22 cellular contexts compared by ENCODE assay signal in the genomic region with DNA sequence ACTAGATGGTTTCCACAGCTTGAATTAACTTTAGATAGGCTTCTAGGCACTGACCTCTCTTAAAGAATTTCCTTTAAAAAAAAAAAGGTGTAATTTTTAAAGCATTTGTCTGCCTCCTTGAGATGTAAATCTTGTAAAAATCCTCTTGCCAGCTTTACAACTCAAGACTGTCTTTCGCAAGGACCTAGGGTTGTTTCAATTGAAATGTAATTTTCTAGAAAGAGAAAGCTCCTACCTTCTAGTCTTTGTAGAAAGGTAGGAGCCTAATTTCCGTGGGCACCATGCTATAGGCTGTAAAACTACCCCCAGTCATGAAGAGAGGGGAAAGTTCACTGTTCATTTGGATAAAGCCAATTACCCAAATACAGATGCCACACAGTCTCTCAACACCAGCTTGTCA.
DNase-seq lines count a peak whose midpoint lies in the region; ATAC-seq, FAIRE-seq and TF ChIP-seq lines count a peak whose summit lies in the region.
"Had no signal": no experiment of that assay in that cellular context is flagged by ENCODE, and none has a peak within 500 bp of the region (broad histone marks: within the 10 kb centered on the region; RNA-seq: fewer than 3 reads in every experiment).

No MANE protein-coding gene starts in this region.

- DNase-seq in NCI-H82 (lab: John Stamatoyannopoulos, UW) = peak; percentile 46
- no peak for DNase-seq in NCI-H82 treated with DMSO at 0.1 percent for 48 hours (lab: John Stamatoyannopoulos, UW; ENCODE audit: unreplicated experiment)
- DNase-seq in GM12878 (ENCODE audit: low read depth, low spot score) = no peak
- no peak for DNase-seq in neural progenitor cell (ENCODE audit: low spot score)
- no peak for DNase-seq in Peyer's patch
- no peak for DNase-seq in H9
- DNase-seq: AML-193; Caco-2; CD4-positive, alpha-beta T cell; HFFc6; KBM-7 had no signal

- H3K27me3 ChIP-seq in GM12878 (replicated peaks in 1 of 2; ENCODE audit: control insufficient read depth in 2 of 2, insufficient read depth in 2 of 2, low read length in 1 of 2) (no peaks in the 10 kb centered on the region), neural progenitor cell (no peaks in the 10 kb centered on the region), Peyer's patch (no peaks in the 10 kb centered on the region), H9 (ENCODE audit: insufficient read depth, low read length) (no peaks in the 10 kb centered on the region)

- CTCF ChIA-PET in GM12878 (lab: Yijun Ruan, JAX) = interaction anchor here (0.7 to 4.2 kb wide), 4 partner anchors 13 to 724 kb away, joined by 3 to 20 read pairs (median 3); no protein-coding TSS in a partner anchor

- H3K27ac ChIP-seq in GM12878 (ENCODE audit: control insufficient read depth, insufficient read depth) (no peak overlapping the region), neural progenitor cell (no peak overlapping the region), Peyer's patch (no peak overlapping the region), H9 (ENCODE audit: insufficient read length, low read depth, low read length) (no peak overlapping the region)
- H3K27ac ChIP-seq: 22Rv1, A549, C4-2B had no signal

- no peak overlapping the region for H3K56ac ChIP-seq in H9 (ENCODE audit: insufficient read length, low read depth, low read length)

- H3K4me3 ChIP-seq in GM12878 (no peak overlapping the region), neural progenitor cell (no peak overlapping the region), Peyer's patch (no peak overlapping the region)
- H3K4me3 ChIP-seq: A549 had no signal

- H3K36me3 ChIP-seq in GM12878 (ENCODE audit: control insufficient read depth in 2 of 2, insufficient read depth in 2 of 2, low read length in 1 of 2) = no peaks in the 10 kb centered on the region
- H3K36me3 ChIP-seq in neural progenitor cell = no peaks in the 10 kb centered on the region
- no peaks in the 10 kb centered on the region for H3K36me3 ChIP-seq in Peyer's patch

- no peak overlapping the region for H4K91ac ChIP-seq in H9 (ENCODE audit: insufficient read length, low read depth, low read length)

- no peak overlapping the region for H3K4ac ChIP-seq in H9 (ENCODE audit: low read depth, low read length)

- no peak overlapping the region for H3K18ac ChIP-seq in H9 (ENCODE audit: insufficient read length, low read depth, low read length)

- H3K4me1 ChIP-seq in GM12878 (ENCODE audit: control insufficient read depth, insufficient read depth, low read length) (no peaks in the 10 kb centered on the region), neural progenitor cell (no peaks in the 10 kb centered on the region), Peyer's patch (no peaks in the 10 kb centered on the region), H9 (ENCODE audit: insufficient read depth, low read length) (peaks cover 5% of the 10 kb centered on the region)
- H3K4me1 ChIP-seq: A549, Caco-2 had no signal

- 18% methylated on average over 2 of the region's 2 CpGs for WGBS in GM12878 (ENCODE audit: insufficient coverage, insufficient replicate concordance, low lambda C conversion rate, missing lambda C conversion rate)
- no CpG with 5 or more reads among the region's 2 CpGs for WGBS in H9 (ENCODE audit: extremely low coverage, insufficient read length, low lambda C conversion rate)

- no peaks in the 10 kb centered on the region for H3K9me3 ChIP-seq in GM12878 (replicated peaks; ENCODE audit: control insufficient read depth, insufficient read depth, low read length)
- no peaks in the 10 kb centered on the region for H3K9me3 ChIP-seq in neural progenitor cell (ENCODE audit: low read depth)
- no peaks in the 10 kb centered on the region for H3K9me3 ChIP-seq in Peyer's patch
- no peaks in the 10 kb centered on the region for H3K9me3 ChIP-seq in H9 (ENCODE audit: control insufficient read depth, low read depth, low read length)
- H3K9me3 ChIP-seq: A549 had no signal

- FAIRE-seq in GM12878 (lab: Jason Lieb, UNC) = no peak
- FAIRE-seq: A549, D721Med, G401.6, H54, HepG2, HTR-8/SVneo had no signal

- in situ Hi-C loops in GM12878 (cut with MboI) = no loop called here

- H3K79me2 ChIP-seq in GM12878 (ENCODE audit: control insufficient read depth, insufficient read depth, low read length) = no peaks in the 10 kb centered on the region
- no peaks in the 10 kb centered on the region for H3K79me2 ChIP-seq in neural progenitor cell (ENCODE audit: low read depth)
- no peaks in the 10 kb centered on the region for H3K79me2 ChIP-seq in H9 (ENCODE audit: insufficient read depth, low read length)

- H3K79me1 ChIP-seq in H9 (ENCODE audit: insufficient read depth, low read depth, low read length, poor library complexity, severe bottlenecking) = no peaks in the 10 kb centered on the region

- H4K5ac ChIP-seq in H9 (ENCODE audit: insufficient read length, low read depth, low read length) = no peak overlapping the region

- SMC1A ChIA-PET in GM12878 (lab: Charles Lee; ENCODE audit: uncharacterized antibody, unreplicated experiment) = interaction anchor here (0.6 to 4.2 kb wide), 6 partner anchors 12 to 118 kb away, joined by 3 to 44 read pairs (median 4); no protein-coding TSS in a partner anchor

- no peak overlapping the region for H2BK12ac ChIP-seq in H9 (ENCODE audit: insufficient read length, low read depth, low read length)

- H3K23me2 ChIP-seq in H9 (ENCODE audit: insufficient read length, low read depth, low read length, poor library complexity, severe bottlenecking) = no peaks in the 10 kb centered on the region

- POLR2A ChIA-PET in GM12878 (lab: Charles Lee) = no interaction called here

- H4K20me1 ChIP-seq in GM12878 (ENCODE audit: control insufficient read depth, insufficient read depth) (no peaks in the 10 kb centered on the region), neural progenitor cell (ENCODE audit: low read depth) (no peaks in the 10 kb centered on the region), H9 (ENCODE audit: control insufficient read depth, insufficient read depth, insufficient read length) (no peaks in the 10 kb centered on the region)

- no peak overlapping the region for H3K4me2 ChIP-seq in GM12878 (ENCODE audit: control insufficient read depth, insufficient read depth)
- no peak overlapping the region for H3K4me2 ChIP-seq in neural progenitor cell
- H3K4me2 ChIP-seq in H9 (ENCODE audit: insufficient read depth, insufficient read length, low read length) = no peak overlapping the region
- H3K4me2 ChIP-seq: A549 had no signal

- RAD21 ChIA-PET in GM12878 (lab: Charles Lee; ENCODE audit: unreplicated experiment) = interaction anchor here (1.0 to 3.3 kb wide), 2 partner anchors 12 to 513 kb away, joined by 3 to 16 read pairs; partner anchors contain the start of gene WASL

- no TSS peak for BruUV-seq in GM12878 (replicated peaks; lab: Mats Ljungman, UMichigan)

- no peak overlapping the region for H2AK5ac ChIP-seq in H9 (ENCODE audit: insufficient read length, low read length)

- H3F3A ChIP-seq in neural progenitor cell (ENCODE audit: low read depth) = no peaks in the 10 kb centered on the region

- H3T11ph ChIP-seq in H9 (ENCODE audit: low read length) = no peak overlapping the region

- no peak overlapping the region for H2BK20ac ChIP-seq in H9 (ENCODE audit: low read depth, low read length, poor library complexity, severe bottlenecking)

- TF ChIP-seq POLR2A in GM12878 (IDR thresholded peaks at IDR 0.05; ENCODE audit: low read depth, low read length) (no peak), Peyer's patch (IDR thresholded peaks at IDR 0.05) (no peak)

- H3K9me3 Mint-ChIP-seq in neural progenitor cell (no peaks in the 10 kb centered on the region), H9 (no peaks in the 10 kb centered on the region)
- H3K9me3 Mint-ChIP-seq: CD4-positive, alpha-beta T cell had no signal

- H3K27me3 Mint-ChIP-seq in neural progenitor cell (ENCODE audit: insufficient read depth, low read depth) (no peaks in the 10 kb centered on the region), H9 (ENCODE audit: low read depth) (peaks cover 9% of the 10 kb centered on the region)
- H3K27me3 Mint-ChIP-seq: CD4-positive, alpha-beta T cell; IgD-negative memory B cell had no signal

- H3K36me3 Mint-ChIP-seq in neural progenitor cell (no peaks in the 10 kb centered on the region), H9 (ENCODE audit: insufficient read depth in 1 of 3, low read depth in 3 of 3) (no peaks in the 10 kb centered on the region)

- H3K4me3 Mint-ChIP-seq in neural progenitor cell (no peak overlapping the region), H9 (no peak overlapping the region)
- H3K4me3 Mint-ChIP-seq: CD4-positive, alpha-beta T cell; HFFc6; IgD-negative memory B cell had no signal

- H3K27ac Mint-ChIP-seq in neural progenitor cell = no peak overlapping the region
- H3K27ac Mint-ChIP-seq in H9 = no peak overlapping the region
- H3K27ac Mint-ChIP-seq: CD4-positive, alpha-beta T cell; HFFc6; IgD-negative memory B cell had no signal

- no peak for TF ChIP-seq EP300 in GM12878 (IDR thresholded peaks at IDR 0.05; ENCODE audit: borderline replicate concordance in 1 of 2, control insufficient read depth in 1 of 2, low read depth in 2 of 2, low read length in 2 of 2)

- ATAC-seq in GM12878 (no peak), HG03521 (IDR thresholded peaks at IDR 0.05; ENCODE audit: unreplicated experiment) (no peak)
- ATAC-seq: A549, HCT116, HepG2 had no signal

- H2BK120ac ChIP-seq in H9 (ENCODE audit: low read depth, low read length, poor library complexity, severe bottlenecking) = no peak overlapping the region

- intact Hi-C loops in GM12878 (cut with micrococcal nuclease; ENCODE audit: unreplicated experiment) = no loop called here

- H3K9ac ChIP-seq in GM12878 (ENCODE audit: control insufficient read depth, insufficient read depth, low read length) = no peak overlapping the region
- H3K9ac ChIP-seq in neural progenitor cell = no peak overlapping the region
- no peak overlapping the region for H3K9ac ChIP-seq in H9 (ENCODE audit: extremely low read depth, insufficient read length, low read length)

- peaks cover 7% of the 10 kb centered on the region for H3K4me1 Mint-ChIP-seq in neural progenitor cell
- peaks cover 34 to 40% of the 10 kb centered on the region in 2 experiments for H3K4me1 Mint-ChIP-seq in H9
- H3K4me1 Mint-ChIP-seq: IgD-negative memory B cell had no signal

- H3K23ac ChIP-seq in H9 (ENCODE audit: insufficient read length, low read depth, low read length) = no peak overlapping the region

- peak overlapping the region; percentile 10; the same call in 1 of the 2 replicates for H2AFZ ChIP-seq in GM12878 (ENCODE audit: control insufficient read depth, low read depth, low read length)
- peak overlapping the region; percentile 40 for H2AFZ ChIP-seq in neural progenitor cell (replicated peaks)
- no peak overlapping the region for H2AFZ ChIP-seq in H9 (ENCODE audit: low read length)

- H2BK5ac ChIP-seq in H9 (ENCODE audit: insufficient read length, low read length) = no peak overlapping the region

- no peak for TF ChIP-seq CTCF in GM12878 (IDR thresholded peaks at IDR 0.05 in 2 of 3, conservative IDR thresholded peaks at IDR 0.05 in 1 of 3; ENCODE audit: control insufficient read depth in 2 of 3, extremely low read depth in 1 of 3, insufficient read depth in 1 of 3, low read depth in 3 of 3, low read length in 3 of 3)
- no peak for TF ChIP-seq CTCF in neural progenitor cell (IDR thresholded peaks at IDR 0.05)
- no peak for TF ChIP-seq CTCF in Peyer's patch (IDR thresholded peaks at IDR 0.05)
- no peak for TF ChIP-seq CTCF in H9 (conservative IDR thresholded peaks at IDR 0.05)

- no peak overlapping the region for H4K8ac ChIP-seq in H9 (replicated peaks; ENCODE audit: insufficient read length, low read depth, low read length)

- no peak overlapping the region for H3K14ac ChIP-seq in H9 (ENCODE audit: insufficient read depth, low read length)

- TF ChIP-seq RAD21 in GM12878 (IDR thresholded peaks at IDR 0.05; ENCODE audit: insufficient read depth, low read depth, low read length) = no peak

- H2BK15ac ChIP-seq in H9 (ENCODE audit: low read depth, low read length) = no peak overlapping the region
